In the genomic region with DNA sequence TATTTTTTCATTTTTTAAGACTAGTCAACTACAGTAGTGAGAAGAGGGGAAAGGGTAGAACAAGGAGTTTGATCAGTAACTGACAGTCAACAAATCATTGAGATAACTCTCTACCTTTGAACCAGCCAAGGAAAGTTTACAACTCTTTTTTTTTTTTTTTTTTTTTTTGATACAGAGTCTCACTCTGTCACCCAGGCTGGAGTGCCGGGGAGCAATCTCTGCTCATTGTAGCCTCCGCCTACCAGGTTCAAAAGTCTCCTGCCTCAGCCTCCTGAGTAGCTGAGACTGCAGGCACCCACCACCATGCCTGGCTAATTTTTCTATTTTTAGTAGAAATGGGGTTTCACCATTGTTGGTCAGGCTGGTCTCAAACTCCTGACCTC, we compare ENCODE assay signal across 22 cellular contexts.
"Had no signal": no experiment of that assay in that cellular context is flagged by ENCODE, and none has a peak within 500 bp of the region (broad histone marks: within the 10 kb centered on the region; RNA-seq: fewer than 3 reads in every experiment).

No MANE protein-coding gene starts in this region.

- H3K9me3 ChIP-seq: heart right ventricle, left lung, thyroid gland had no signal

- DNase-seq: activated CD4-positive, alpha-beta T cell treated with anti-CD3 and anti-CD28 coated beads, Interleukin-2, amount 10 ng/mL, durations not matched to agents 24 days and 14 days; activated CD8-positive, alpha-beta T cell treated with anti-CD3 and anti-CD28 coated beads for 36 hours; activated naive CD4-positive, alpha-beta T cell treated with Interleukin-2 at 50 U/mL for 16 hours; activated naive CD8-positive, alpha-beta T cell treated with anti-CD3 and anti-CD28 coated beads, Interleukin-2, amount 10 ng/mL, durations not matched to agents 7 days and 5 days; activated T-cell treated with anti-CD3 and anti-CD28 coated beads, Interleukin-2, amount 50 U/mL, for 1 hour; amygdala; cerebellar nuclear complex; cortex of kidney; heart right ventricle; kidney; left lung; retina; stimulated activated CD4-positive, alpha-beta T cell treated with anti-CD3 and anti-CD28 coated beads, Interleukin-4, amount 100 ng/mL, for 4 hours; stimulated activated naive CD8-positive, alpha-beta T cell treated with anti-CD3 and anti-CD28 coated beads, Interleukin-15, Interleukin-2, amounts not matched to agents 100 U/mL and 50 U/mL, for 24 hours; substantia nigra; thyroid gland had no signal

- H3K36me3 ChIP-seq: heart right ventricle, left lung, thyroid gland had no signal

- H3K27ac ChIP-seq: heart right ventricle, left lung, thyroid gland, VCaP had no signal

- ATAC-seq: activated CD4-positive, CD25-positive, alpha-beta regulatory T cell treated with anti-CD3 and anti-CD28 coated beads, Interleukin-2, amount 50 U/mL, for 24 hours; activated CD8-positive, alpha-beta T cell treated with anti-CD3 and anti-CD28 coated beads for 36 hours; activated T-helper 17 cell treated with anti-CD3 and anti-CD28 coated beads, Interleukin-2, amount 50 U/mL, for 72 hours; heart right ventricle; left lung; natural killer cell treated with Interleukin-12 subunit alpha and Interleukin-12 subunit beta and Interleukin-15 and Interleukin-18, amount 100 ng/mL, for 72 hours; stimulated activated naive CD8-positive, alpha-beta T cell treated with anti-CD3 and anti-CD28 coated beads, Interleukin-15, Interleukin-2, amounts not matched to agents 100 U/mL and 50 U/mL, for 24 hours had no signal

- FAIRE-seq: bronchial epithelial cell, endometrium, kidney had no signal

- H3K27me3 ChIP-seq: heart right ventricle, left lung, thyroid gland had no signal

- H3K4me3 ChIP-seq: heart right ventricle, left lung, thyroid gland had no signal
